Comparison of ENCODE assay signal across 19 cellular contexts in the genomic region with DNA sequence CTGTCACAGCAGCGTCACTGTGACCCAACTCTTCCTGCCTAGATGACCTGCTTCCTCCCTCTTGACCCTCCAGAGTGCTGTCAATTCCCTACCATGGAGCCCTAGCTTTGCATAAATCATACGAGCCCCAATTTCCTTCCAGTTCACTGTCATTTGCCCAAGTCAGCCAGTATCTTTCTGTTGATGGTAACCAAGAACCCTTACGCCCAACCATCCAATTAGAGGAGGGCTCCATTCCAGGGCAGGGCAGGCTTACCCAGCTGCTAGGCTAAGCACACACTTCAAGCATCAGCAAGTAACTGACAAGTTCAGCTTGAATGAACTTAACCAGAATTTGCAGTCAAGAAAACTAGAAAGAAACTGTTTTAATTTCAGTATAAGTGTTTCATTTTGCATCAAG. TPM values are rescaled to one million over a fixed set of nuclear protein-coding genes. Genes with fewer than 3 reads are reported as not detected.
DNase-seq lines count a peak whose midpoint lies in the region; ATAC-seq and TF ChIP-seq lines count a peak whose summit lies in the region.
"Had no signal": no experiment of that assay in that cellular context is flagged by ENCODE, and none has a peak within 500 bp of the region (broad histone marks: within the 10 kb centered on the region; RNA-seq: fewer than 3 reads in every experiment).

No MANE protein-coding gene starts in this region.

- H3K79me1 ChIP-seq in H9 (ENCODE audit: insufficient read depth, low read depth, low read length, poor library complexity, severe bottlenecking): no peaks in the 10 kb centered on the region

- TF ChIP-seq CTCF in H9 (conservative IDR thresholded peaks at IDR 0.05) (no peak), RWPE2 (IDR thresholded peaks at IDR 0.05; ENCODE audit: poor library complexity, severe bottlenecking) (no peak), thyroid gland (IDR thresholded peaks at IDR 0.05) (no peak)

- H3K27ac Mint-ChIP-seq in H9: peak overlapping the region in 2 of 3 experiments; percentile 78 to 80; a peak in 5 of 7 replicates

- H3K9me3 Mint-ChIP-seq in H9: peaks cover 0 to 8% of the 10 kb centered on the region in 2 experiments; a peak in 3 of 5 replicates
- H3K9me3 Mint-ChIP-seq: CD4-positive, alpha-beta memory T cell had no signal

- no peak for ATAC-seq in RWPE2 (ENCODE audit: low read depth)
- ATAC-seq in HG03139 (IDR thresholded peaks at IDR 0.05; ENCODE audit: unreplicated experiment): no peak

- no peak overlapping the region for H2AFZ ChIP-seq in H9 (ENCODE audit: low read length)

- H3K23ac ChIP-seq in H9 (ENCODE audit: insufficient read length, low read depth, low read length): no peak overlapping the region

- peaks cover 9 to 10% of the 10 kb centered on the region in 2 experiments for H3K4me1 Mint-ChIP-seq in H9

- H3K9ac ChIP-seq in H9 (ENCODE audit: extremely low read depth, insufficient read length, low read length) (no peak overlapping the region), iPS-18a (ENCODE audit: low read length) (no peak overlapping the region)

- intact Hi-C loops in thyroid gland (cut with DNase I): loop anchor here (10.0 kb wide), 1 partner anchor 301 kb away; a partner anchor contains a TSS

- TF ChIP-seq POLR2A in thyroid gland (IDR thresholded peaks at IDR 0.05): no peak

- no peaks in the 10 kb centered on the region; the same call in 1 of the 2 replicates for H3K27me3 Mint-ChIP-seq in H9 (ENCODE audit: low read depth)

- H3K27ac ChIP-seq in H9 (ENCODE audit: insufficient read length, low read depth, low read length): peak overlapping the region; percentile 98
- H3K27ac ChIP-seq in RWPE2 (ENCODE audit: poor library complexity, severe bottlenecking): no peak overlapping the region
- no peak overlapping the region for H3K27ac ChIP-seq in iPS-18a (ENCODE audit: low read length)
- no peak overlapping the region for H3K27ac ChIP-seq in thyroid gland

- H3K4ac ChIP-seq in H9 (ENCODE audit: low read depth, low read length): no peak overlapping the region

- no peak overlapping the region for H4K8ac ChIP-seq in H9 (replicated peaks; ENCODE audit: insufficient read length, low read depth, low read length)

- no peak overlapping the region for H3K56ac ChIP-seq in H9 (ENCODE audit: insufficient read length, low read depth, low read length)

- H2BK20ac ChIP-seq in H9 (ENCODE audit: low read depth, low read length, poor library complexity, severe bottlenecking): no peak overlapping the region

- H3K4me3 Mint-ChIP-seq in H9: peak overlapping the region in 1 of 2 experiments; percentile 51; a peak in 3 of 5 replicates
- H3K4me3 Mint-ChIP-seq: CD4-positive, alpha-beta memory T cell had no signal

- peak overlapping the region; percentile 17 for H3K4me2 ChIP-seq in H9 (ENCODE audit: insufficient read depth, insufficient read length, low read length)

- H3T11ph ChIP-seq in H9 (ENCODE audit: low read length): no peak overlapping the region

- no peak overlapping the region for H3K14ac ChIP-seq in H9 (ENCODE audit: insufficient read depth, low read length)

- H3K4me3 ChIP-seq in RWPE2 (ENCODE audit: severe bottlenecking): no peak overlapping the region
- peak overlapping the region; percentile 9 for H3K4me3 ChIP-seq in iPS-18a (ENCODE audit: low read length)
- H3K4me3 ChIP-seq in thyroid gland (replicated peaks in 1 of 3): no peak overlapping the region

- H3K9me3 ChIP-seq in H9 (ENCODE audit: control insufficient read depth, low read depth, low read length) (no peaks in the 10 kb centered on the region), RWPE2 (ENCODE audit: severe bottlenecking) (no peaks in the 10 kb centered on the region), iPS-18a (ENCODE audit: control insufficient read depth, low read depth, low read length) (peaks cover 3% of the 10 kb centered on the region), thyroid gland (no peaks in the 10 kb centered on the region)

- peaks cover 0 to 9% (median 4%) of the 10 kb centered on the region in 3 experiments; a peak in 5 of 7 replicates for H3K36me3 Mint-ChIP-seq in H9 (ENCODE audit: insufficient read depth in 1 of 3, low read depth in 3 of 3)
- H3K36me3 Mint-ChIP-seq: CD4-positive, alpha-beta memory T cell had no signal

- peaks cover 6% of the 10 kb centered on the region; the same call in 1 of the 2 replicates for H3K4me1 ChIP-seq in H9 (ENCODE audit: insufficient read depth, low read length)
- H3K4me1 ChIP-seq in RWPE2 (ENCODE audit: insufficient read depth, poor library complexity, severe bottlenecking): no peaks in the 10 kb centered on the region
- peaks cover 19% of the 10 kb centered on the region for H3K4me1 ChIP-seq in iPS-18a (ENCODE audit: control insufficient read depth, low read depth, low read length)
- no peaks in the 10 kb centered on the region for H3K4me1 ChIP-seq in thyroid gland

- H2BK15ac ChIP-seq in H9 (ENCODE audit: low read depth, low read length): no peak overlapping the region

- H4K91ac ChIP-seq in H9 (ENCODE audit: insufficient read length, low read depth, low read length): no peak overlapping the region

- H4K5ac ChIP-seq in H9 (ENCODE audit: insufficient read length, low read depth, low read length): peak overlapping the region; percentile 6

- H3K23me2 ChIP-seq in H9 (ENCODE audit: insufficient read length, low read depth, low read length, poor library complexity, severe bottlenecking): no peaks in the 10 kb centered on the region

- H2BK12ac ChIP-seq in H9 (ENCODE audit: insufficient read length, low read depth, low read length): peak overlapping the region; percentile 2

- peak overlapping the region; percentile 1 for H2BK5ac ChIP-seq in H9 (ENCODE audit: insufficient read length, low read length)

- no peaks in the 10 kb centered on the region for H4K20me1 ChIP-seq in H9 (ENCODE audit: control insufficient read depth, insufficient read depth, insufficient read length)

- H3K79me2 ChIP-seq in H9 (ENCODE audit: insufficient read depth, low read length): no peaks in the 10 kb centered on the region

- H3K36me3 ChIP-seq in RWPE2 (ENCODE audit: low read depth) (no peaks in the 10 kb centered on the region), iPS-18a (ENCODE audit: control insufficient read depth, low read depth, low read length) (peaks cover 23% of the 10 kb centered on the region), thyroid gland (no peaks in the 10 kb centered on the region)

- DNase-seq in H9 (peak; percentile 41), RWPE2 (ENCODE audit: low spot score) (peak; percentile 34), thyroid gland (peak; percentile 49 to 57), ecto neural progenitor cell (ENCODE audit: low spot score) (no peak), NCI-H446 (lab: John Stamatoyannopoulos, UW) (no peak), DMS153 (lab: John Stamatoyannopoulos, UW) (no peak)
- DNase-seq: Calu3; CD4-positive, alpha-beta memory T cell; GOT3; NCI-H1417; NCI-H187 treated with DMSO at 0.1 percent for 48 hours; NCI-H2171 treated with DMSO at 0.1 percent for 48 hours; NCI-H510A; SIG-M5; T-helper 2 cell had no signal

- no peak overlapping the region for H2BK120ac ChIP-seq in H9 (ENCODE audit: low read depth, low read length, poor library complexity, severe bottlenecking)

- no CpG with 5 or more reads among the region's 3 CpGs for WGBS in H9 (ENCODE audit: extremely low coverage, insufficient read length, low lambda C conversion rate)
- WGBS in thyroid gland, 2 donors: 36 to 46% methylated on average over 3 of the region's 3 CpGs

- no peak overlapping the region for H2AK5ac ChIP-seq in H9 (ENCODE audit: insufficient read length, low read length)

- H3K27me3 ChIP-seq in H9 (ENCODE audit: insufficient read depth, low read length) (no peaks in the 10 kb centered on the region), RWPE2 (ENCODE audit: insufficient read depth, poor library complexity, severe bottlenecking) (no peaks in the 10 kb centered on the region), iPS-18a (ENCODE audit: control insufficient read depth, insufficient read depth, low read length) (no peaks in the 10 kb centered on the region), thyroid gland (no peaks in the 10 kb centered on the region)

- H3K18ac ChIP-seq in H9 (ENCODE audit: insufficient read length, low read depth, low read length): peak overlapping the region; percentile 35

RNA-seq across cellular contexts. Expression of a gene that starts 25.7 kb away (rescaled TPM):
- total RNA-seq in H9 (2021) (0.35 TPM in 1 of 2 replicates, not detected in the other), thyroid gland (under 1 TPM in 1 of 4 donors, not detected in 3; 0.94 TPM)
- total RNA-seq: CD4-positive, alpha-beta memory T cell; HT-29 had no signal

RNA-seq across cellular contexts. Expression of a gene that starts 25.8 kb away (rescaled TPM):
- total RNA-seq in H9 (2021): 35.5 and 36.3 TPM in 2 replicates
- 10 to 100 TPM; 22.1 to 26.4 (median 24.9) TPM for total RNA-seq in thyroid gland

RNA-seq across cellular contexts. Expression of a gene that starts 43.8 kb away (rescaled TPM):
- total RNA-seq in H9 (2021) (not detected in 2 replicates), thyroid gland (not detected)
- total RNA-seq: Calu3; CD4-positive, alpha-beta memory T cell; HT-29; LHCN-M2 had no signal

RNA-seq across cellular contexts. Expression of a gene that starts 46.5 kb away (rescaled TPM):
- total RNA-seq in H9 (2021): 254 and 268 TPM in 2 replicates
- total RNA-seq in thyroid gland: 1 to 10 TPM in 2 of 4 donors, under 1 TPM in 1, not detected in 1; 0.45 to 5.8 (median 2.6) TPM

Comparison
In these comparisons a context has a peak if more than half of its experiments do, and no peak if none do; other contexts are left out.
1. DNase-seq: peak in H9 (single experiment), RWPE2 (single experiment) and thyroid gland (2 of 2); none in ecto neural progenitor cell (single experiment), NCI-H446 (0 of 2) and DMS153 (single experiment).